ENCODE assay signal across 24 cellular contexts in the genomic region with DNA sequence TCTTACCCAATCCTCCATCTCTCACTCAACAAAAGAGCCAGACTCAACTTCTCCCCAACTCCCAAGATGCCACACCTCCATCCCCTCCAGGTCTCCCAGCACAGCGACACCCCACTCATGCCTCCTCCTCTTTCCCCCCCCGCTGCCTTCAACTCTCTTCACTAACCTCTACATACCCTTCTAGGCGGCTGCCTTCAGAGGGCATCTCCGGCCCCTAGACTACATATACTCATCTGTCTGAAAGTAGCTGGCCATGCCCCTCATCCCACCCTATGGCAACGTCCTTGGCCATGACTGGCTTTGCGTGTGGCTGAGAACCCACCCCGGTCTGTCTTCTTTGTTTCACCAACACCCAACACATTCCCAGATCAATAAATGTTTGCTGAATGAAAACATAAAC.
"Had no signal": no experiment of that assay in that cellular context is flagged by ENCODE, and none has a peak within 500 bp of the region (broad histone marks: within the 10 kb centered on the region; RNA-seq: fewer than 3 reads in every experiment).

No MANE protein-coding gene starts in this region.

- DNase-seq: dermis blood vessel endothelial cell; effector memory CD4-positive, alpha-beta T cell; foreskin melanocyte; hypothalamus; immature natural killer cell; islet precursor cell; left ventricle myocardium superior; lower lobe of right lung; mucosa of descending colon; naive B cell; psoas muscle; right cardiac atrium; sigmoid colon; stimulated activated CD4-positive, alpha-beta T cell treated with anti-CD3 and anti-CD28 coated beads, Interleukin-4, amount 100 ng/mL, for 4 hours; stimulated activated naive CD8-positive, alpha-beta T cell treated with anti-CD3 and anti-CD28 coated beads, Interleukin-15, Interleukin-2, amounts not matched to agents 100 U/mL and 50 U/mL, for 24 hours; substantia nigra; testis had no signal

- H3K27me3 ChIP-seq: neural progenitor cell, sigmoid colon, testis, tibial nerve, vagina had no signal

- H3K4me1 ChIP-seq: esophagus muscularis mucosa, lower lobe of right lung, neural progenitor cell, psoas muscle, sigmoid colon, testis, tibial nerve, vagina had no signal

- H3K4me3 Mint-ChIP-seq: immature natural killer cell; naive B cell; natural killer cell treated with Interleukin-12 subunit alpha and Interleukin-12 subunit beta and Interleukin-15 and Interleukin-18, amount 100 ng/mL, for 72 hours; neural progenitor cell; stimulated activated memory B cell treated with anti-CD40 and anti-IgM and Interleukin-4, amounts not matched to agents 10 μg/mL and 1 μg/mL and 100 μg/mL, for 72 hours had no signal

- H2AFZ ChIP-seq: neural progenitor cell had no signal

- H3K9me3 ChIP-seq: esophagus muscularis mucosa, lower lobe of right lung, mucosa of descending colon, psoas muscle, sigmoid colon, testis, tibial nerve, vagina had no signal

- H3K4me2 ChIP-seq: neural progenitor cell had no signal

- H3K27ac ChIP-seq: coronary artery, esophagus muscularis mucosa, lower lobe of right lung, neural progenitor cell, psoas muscle, sigmoid colon, testis, tibial nerve, vagina had no signal

- H3K36me3 ChIP-seq: esophagus muscularis mucosa, lower lobe of right lung, neural progenitor cell, sigmoid colon, tibial nerve, vagina had no signal

- H3K9ac ChIP-seq: neural progenitor cell had no signal

- H3K36me3 Mint-ChIP-seq: immature natural killer cell; naive B cell; natural killer cell treated with Interleukin-12 subunit alpha and Interleukin-12 subunit beta and Interleukin-15 and Interleukin-18, amount 100 ng/mL, for 72 hours; neural progenitor cell; stimulated activated memory B cell treated with anti-CD40 and anti-IgM and Interleukin-4, amounts not matched to agents 10 μg/mL and 1 μg/mL and 100 μg/mL, for 72 hours had no signal

- H3K9me3 Mint-ChIP-seq: immature natural killer cell; natural killer cell treated with Interleukin-12 subunit alpha and Interleukin-12 subunit beta and Interleukin-15 and Interleukin-18, amount 100 ng/mL, for 72 hours; neural progenitor cell; stimulated activated memory B cell treated with anti-CD40 and anti-IgM and Interleukin-4, amounts not matched to agents 10 μg/mL and 1 μg/mL and 100 μg/mL, for 72 hours had no signal

- ATAC-seq: left ventricle myocardium superior; mucosa of descending colon; psoas muscle; right cardiac atrium; stimulated activated memory B cell treated with anti-CD40 and anti-IgM and Interleukin-4, amounts not matched to agents 10 μg/mL and 1 μg/mL and 100 μg/mL, for 72 hours; stimulated activated naive CD8-positive, alpha-beta T cell treated with anti-CD3 and anti-CD28 coated beads, Interleukin-15, Interleukin-2, amounts not matched to agents 100 U/mL and 50 U/mL, for 24 hours had no signal

- H3K4me3 ChIP-seq: coronary artery, esophagus muscularis mucosa, lower lobe of right lung, mucosa of descending colon, neural progenitor cell, psoas muscle, sigmoid colon, testis, tibial nerve, vagina had no signal

- H3K4me1 Mint-ChIP-seq: immature natural killer cell; naive B cell; neural progenitor cell; stimulated activated memory B cell treated with anti-CD40 and anti-IgM and Interleukin-4, amounts not matched to agents 10 μg/mL and 1 μg/mL and 100 μg/mL, for 72 hours had no signal

- H3K27ac Mint-ChIP-seq: immature natural killer cell; naive B cell; natural killer cell treated with Interleukin-12 subunit alpha and Interleukin-12 subunit beta and Interleukin-15 and Interleukin-18, amount 100 ng/mL, for 72 hours; neural progenitor cell; stimulated activated memory B cell treated with anti-CD40 and anti-IgM and Interleukin-4, amounts not matched to agents 10 μg/mL and 1 μg/mL and 100 μg/mL, for 72 hours had no signal
